In the genomic region with DNA sequence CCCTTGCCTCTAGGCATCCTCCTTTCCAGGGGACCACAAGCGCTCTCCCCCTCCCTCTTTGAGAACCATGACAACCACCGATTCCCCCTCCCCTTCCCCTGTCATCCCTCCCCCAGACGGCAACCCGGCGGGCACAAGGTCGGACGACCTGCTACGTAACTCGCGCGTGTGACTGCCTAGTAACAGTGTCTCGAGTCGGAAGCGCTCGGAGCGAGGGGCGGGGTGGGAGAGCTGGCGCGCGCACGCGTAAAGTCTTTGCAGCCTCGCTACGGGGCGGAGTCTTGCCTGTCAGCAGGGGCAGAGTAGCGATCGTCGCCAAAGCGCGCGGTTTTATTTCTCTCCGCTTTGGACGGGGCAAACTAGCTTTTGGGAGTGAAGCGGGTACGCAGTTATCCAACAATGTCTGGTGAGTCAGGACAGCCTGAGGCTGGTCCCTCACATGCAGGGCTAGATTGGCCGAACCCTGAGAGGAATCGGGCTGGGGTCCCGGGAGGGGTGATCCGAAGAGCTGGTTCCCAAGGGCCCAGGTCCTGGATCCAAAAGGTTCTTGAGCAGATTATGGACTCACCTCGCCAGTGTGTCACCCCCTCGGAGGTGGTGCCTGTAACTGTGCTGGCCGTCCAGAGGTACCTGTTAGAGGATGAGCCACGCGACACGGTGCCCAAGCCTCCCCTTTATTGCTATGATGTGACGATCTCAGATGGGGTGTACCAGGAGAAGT, we compare ENCODE assay signal across 8 cellular contexts. TPM values are rescaled to one million over a fixed set of nuclear protein-coding genes. Genes with fewer than 3 reads are reported as not detected.
DNase-seq lines count a peak whose midpoint lies in the region; ATAC-seq and TF ChIP-seq lines count a peak whose summit lies in the region.

RADX (plus strand) TSS at position 297 of the 721 bp plus-strand sequence; CDS start at position 400, 103 bp downstream.

- POLR2A ChIA-PET in Panc1 (lab: Charles Lee) = no interaction called here

- TSS peak; percentile 82 for BruUV-seq in Panc1 (replicated peaks; lab: Mats Ljungman, UMichigan)

- in situ Hi-C loops in Panc1 (cut with HindIII; ENCODE audit: low pct_unique_long_range_greater_than_20kb, low sequenced_read_pairs) = no loop called here

- peak within 1 kb of the TSS; percentile 65 for H3K27ac ChIP-seq in Panc1 (ENCODE audit: low read length)

- DNase-seq in CD1c-positive myeloid dendritic cell (ENCODE audit: extremely low spot score) (peak; percentile 81), Panc1 (ENCODE audit: low read depth, low spot score) (peak; percentile 67), fibroblast of the conjunctiva (ENCODE audit: low read depth) (peak; percentile 30), nephron progenitor cell (peak; percentile 84)
- peak; percentile 84 for DNase-seq in activated T-helper 2 cell treated with anti-CD3 and anti-CD28 coated beads, Interferon-gamma antibody, Interleukin-2, Interleukin-4, amounts not matched to agents 10 μg/mL and 5 μg/mL and 100 μg/mL, durations not matched to agents 14 hours and 24 hours and 36 hours (ENCODE audit: low spot score)
- peak; percentile 81 for DNase-seq in stimulated activated naive CD8-positive, alpha-beta T cell treated with anti-CD3 and anti-CD28 coated beads, Interleukin-15, Interleukin-2, amounts not matched to agents 100 U/mL and 50 U/mL, for 24 hours

- H3K27ac Mint-ChIP-seq in activated T-helper 2 cell treated with anti-CD3 and anti-CD28 coated beads, Interferon-gamma antibody, Interleukin-2, Interleukin-4, amounts not matched to agents 10 μg/mL and 5 μg/mL and 100 μg/mL, durations not matched to agents 14 hours and 24 hours and 36 hours = peak within 1 kb of the TSS; percentile 84
- H3K27ac Mint-ChIP-seq in nephron progenitor cell = no peak within 1 kb of the TSS

- H3K4me1 Mint-ChIP-seq in activated T-helper 2 cell treated with anti-CD3 and anti-CD28 coated beads, Interferon-gamma antibody, Interleukin-2, Interleukin-4, amounts not matched to agents 10 μg/mL and 5 μg/mL and 100 μg/mL, durations not matched to agents 14 hours and 24 hours and 36 hours (ENCODE audit: low read depth) = peaks cover 28% of the 10 kb centered on the region
- peaks cover 18% of the 10 kb centered on the region for H3K4me1 Mint-ChIP-seq in nephron progenitor cell

- H3K4me3 ChIP-seq in Panc1 (ENCODE audit: low read depth in 2 of 2, low read length in 2 of 2) = peak within 1 kb of the TSS; percentile 70 to 91

- CTCF ChIA-PET in Panc1 (lab: Charles Lee) = no interaction called here

- intact Hi-C loops in Panc1 (cut with micrococcal nuclease; ENCODE audit: unreplicated experiment) = loop anchor here (5.0 kb wide), 1 partner anchor 180 kb away; no protein-coding TSS in a partner anchor
- intact Hi-C loops in activated T-helper 2 cell treated with anti-CD3 and anti-CD28 coated beads, Interferon-gamma antibody, Interleukin-2, Interleukin-4, amounts not matched to agents 10 μg/mL and 5 μg/mL and 100 μg/mL, durations not matched to agents 14 hours and 24 hours and 36 hours (cut with micrococcal nuclease) = loop anchor here (1.0 kb wide), 1 partner anchor 128 kb away; no protein-coding TSS in a partner anchor

- no peaks in the 10 kb centered on the region for H3K9me3 ChIP-seq in Panc1 (ENCODE audit: control insufficient read depth, insufficient read depth, low read depth, low read length)

- no peak for TF ChIP-seq CTCF in Panc1 (IDR thresholded peaks at IDR 0.05)
- no peak for TF ChIP-seq CTCF in nephron progenitor cell (IDR thresholded peaks at IDR 0.05)

- H3K36me3 ChIP-seq in Panc1 (ENCODE audit: control insufficient read depth, insufficient read depth, low read length) = no peaks in the 10 kb centered on the region

- H3K27me3 Mint-ChIP-seq in activated T-helper 2 cell treated with anti-CD3 and anti-CD28 coated beads, Interferon-gamma antibody, Interleukin-2, Interleukin-4, amounts not matched to agents 10 μg/mL and 5 μg/mL and 100 μg/mL, durations not matched to agents 14 hours and 24 hours and 36 hours (ENCODE audit: low read depth) = no peaks in the 10 kb centered on the region
- H3K27me3 Mint-ChIP-seq in nephron progenitor cell (ENCODE audit: low read depth, poor library complexity) = peaks cover 31% of the 10 kb centered on the region

- peak within 1 kb of the TSS; percentile 94 for H3K4me3 Mint-ChIP-seq in activated T-helper 2 cell treated with anti-CD3 and anti-CD28 coated beads, Interferon-gamma antibody, Interleukin-2, Interleukin-4, amounts not matched to agents 10 μg/mL and 5 μg/mL and 100 μg/mL, durations not matched to agents 14 hours and 24 hours and 36 hours (ENCODE audit: low read depth)
- peak within 1 kb of the TSS; percentile 81 for H3K4me3 Mint-ChIP-seq in nephron progenitor cell

- H3K36me3 Mint-ChIP-seq in activated T-helper 2 cell treated with anti-CD3 and anti-CD28 coated beads, Interferon-gamma antibody, Interleukin-2, Interleukin-4, amounts not matched to agents 10 μg/mL and 5 μg/mL and 100 μg/mL, durations not matched to agents 14 hours and 24 hours and 36 hours (ENCODE audit: low read depth) = no peaks in the 10 kb centered on the region
- H3K36me3 Mint-ChIP-seq in nephron progenitor cell (ENCODE audit: low read depth) = no peaks in the 10 kb centered on the region

- peak; percentile 95 for ATAC-seq in GM19395 (IDR thresholded peaks at IDR 0.05; ENCODE audit: unreplicated experiment)
- ATAC-seq in HG03469 (IDR thresholded peaks at IDR 0.05; ENCODE audit: unreplicated experiment) = peak; percentile 97
- ATAC-seq in Panc1 = peak; percentile 99
- peak; percentile 98 for ATAC-seq in stimulated activated naive CD8-positive, alpha-beta T cell treated with anti-CD3 and anti-CD28 coated beads, Interleukin-15, Interleukin-2, amounts not matched to agents 100 U/mL and 50 U/mL, for 24 hours

- no peaks in the 10 kb centered on the region; the same call in 1 of the 2 replicates for H3K27me3 ChIP-seq in Panc1 (ENCODE audit: control insufficient read depth, insufficient read depth, low read length)

- H3K4me1 ChIP-seq in Panc1 (ENCODE audit: control insufficient read depth, insufficient read depth, low read length) = peaks cover 3% of the 10 kb centered on the region

- no peaks in the 10 kb centered on the region for H3K9me3 Mint-ChIP-seq in activated T-helper 2 cell treated with anti-CD3 and anti-CD28 coated beads, Interferon-gamma antibody, Interleukin-2, Interleukin-4, amounts not matched to agents 10 μg/mL and 5 μg/mL and 100 μg/mL, durations not matched to agents 14 hours and 24 hours and 36 hours
- H3K9me3 Mint-ChIP-seq in nephron progenitor cell = peaks cover 4% of the 10 kb centered on the region

RNA-seq across cellular contexts. Expression of gene RADX, which starts in this region (rescaled TPM):
- 5.2 TPM for total RNA-seq in Panc1 (2021; ENCODE audit: unreplicated experiment)
- 0.71 TPM for polyA plus RNA-seq in Panc1 (2012; ENCODE audit: insufficient read length)
- total RNA-seq in activated T-helper 2 cell treated with anti-CD3 and anti-CD28 coated beads, Interferon-gamma antibody, Interleukin-2, Interleukin-4, amounts not matched to agents 10 μg/mL and 5 μg/mL and 100 μg/mL, durations not matched to agents 14 hours and 24 hours and 36 hours = 6.5 and 8.0 TPM in 2 replicates

Comparison
In these comparisons a context has a peak if more than half of its experiments do, and no peak if none do; other contexts are left out.
1. Peak in every context shown above with its lines: DNase-seq, ATAC-seq, H3K4me3 ChIP-seq and H3K27ac ChIP-seq.
2. DNase-seq: peak in every context shown above with its lines; median percentile 84 in activated T-helper 2 cell treated with anti-CD3 and anti-CD28 coated beads, Interferon-gamma antibody, Interleukin-2, Interleukin-4, amounts not matched to agents 10 μg/mL and 5 μg/mL and 100 μg/mL, durations not matched to agents 14 hours and 24 hours and 36 hours; 84 in nephron progenitor cell; 81 in CD1c-positive myeloid dendritic cell; 81 in stimulated activated naive CD8-positive, alpha-beta T cell treated with anti-CD3 and anti-CD28 coated beads, Interleukin-15, Interleukin-2, amounts not matched to agents 100 U/mL and 50 U/mL, for 24 hours; 67 in Panc1; 30 in fibroblast of the conjunctiva.